In genomic region chr6:46903175-46903574, GRCh38 we compare ENCODE assay signal across 1 cellular context.
TF ChIP-seq lines count a peak whose summit lies in the region.

No MANE protein-coding gene starts in this region.

TF ChIP-seq in WTC11, 78 proteins besides CTCF, POLR2A, EP300 and RAD21:
- no peak for TF ChIP-seq JUN (CRISPR knock-in tag; IDR thresholded peaks at IDR 0.05)
- TF ChIP-seq ZNF121 (CRISPR knock-in tag; IDR thresholded peaks at IDR 0.05): no peak
- TF ChIP-seq USF2 (CRISPR knock-in tag; IDR thresholded peaks at IDR 0.05): no peak
- no peak for TF ChIP-seq ZNF512 (CRISPR knock-in tag; IDR thresholded peaks at IDR 0.05; ENCODE audit: borderline replicate concordance)
- TF ChIP-seq FOXK1 (CRISPR knock-in tag; IDR thresholded peaks at IDR 0.05): no peak
- no peak for TF ChIP-seq ETV6 (CRISPR knock-in tag; IDR thresholded peaks at IDR 0.05)
- no peak for TF ChIP-seq NR3C1 (CRISPR knock-in tag; conservative IDR thresholded peaks at IDR 0.05; ENCODE audit: low read depth)
- no peak for TF ChIP-seq SP1 (CRISPR knock-in tag; conservative IDR thresholded peaks at IDR 0.05)
- TF ChIP-seq TP53 (CRISPR knock-in tag; IDR thresholded peaks at IDR 0.05): no peak
- no peak for TF ChIP-seq JAZF1 (CRISPR knock-in tag; IDR thresholded peaks at IDR 0.05)
- no peak for TF ChIP-seq ZNF138 (CRISPR knock-in tag; conservative IDR thresholded peaks at IDR 0.05)
- no peak for TF ChIP-seq ZNF263 (CRISPR knock-in tag; IDR thresholded peaks at IDR 0.05; ENCODE audit: low read depth)
- no peak for TF ChIP-seq KAT7 (CRISPR knock-in tag; IDR thresholded peaks at IDR 0.05; ENCODE audit: borderline replicate concordance)
- TF ChIP-seq ZNF532 (CRISPR knock-in tag; IDR thresholded peaks at IDR 0.05; ENCODE audit: borderline replicate concordance): no peak
- TF ChIP-seq, protein P1, sequence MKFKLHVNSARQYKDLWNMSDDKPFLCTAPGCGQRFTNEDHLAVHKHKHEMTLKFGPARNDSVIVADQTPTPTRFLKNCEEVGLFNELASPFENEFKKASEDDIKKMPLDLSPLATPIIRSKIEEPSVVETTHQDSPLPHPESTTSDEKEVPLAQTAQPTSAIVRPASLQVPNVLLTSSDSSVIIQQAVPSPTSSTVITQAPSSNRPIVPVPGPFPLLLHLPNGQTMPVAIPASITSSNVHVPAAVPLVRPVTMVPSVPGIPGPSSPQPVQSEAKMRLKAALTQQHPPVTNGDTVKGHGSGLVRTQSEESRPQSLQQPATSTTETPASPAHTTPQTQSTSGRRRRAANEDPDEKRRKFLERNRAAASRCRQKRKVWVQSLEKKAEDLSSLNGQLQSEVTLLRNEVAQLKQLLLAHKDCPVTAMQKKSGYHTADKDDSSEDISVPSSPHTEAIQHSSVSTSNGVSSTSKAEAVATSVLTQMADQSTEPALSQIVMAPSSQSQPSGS (CRISPR knock-in tag; IDR thresholded peaks at IDR 0.05; ENCODE audit: borderline replicate concordance, low read depth): no peak
